ENCODE assay signal across 18 cellular contexts in the genomic region with DNA sequence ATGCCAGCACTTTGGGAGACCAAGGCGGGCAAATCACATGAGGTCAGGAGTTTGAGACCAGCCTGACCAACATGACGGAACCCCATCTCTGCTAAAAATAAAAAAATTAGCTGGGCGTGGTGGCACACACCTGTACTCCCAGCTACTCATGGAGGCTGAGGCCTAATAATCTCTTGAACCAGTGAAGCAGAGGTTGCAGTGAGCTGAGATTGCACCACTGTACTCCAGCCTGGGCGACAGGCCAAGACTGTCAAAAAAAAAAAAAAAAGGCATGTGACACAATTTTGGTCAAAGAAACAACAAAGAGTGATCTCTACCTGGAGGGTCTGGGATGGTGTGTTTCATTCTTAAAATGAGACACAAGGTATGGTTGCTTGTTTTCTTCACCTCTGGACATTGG.
DNase-seq lines count a peak whose midpoint lies in the region; ATAC-seq and TF ChIP-seq lines count a peak whose summit lies in the region.
"Had no signal": no experiment of that assay in that cellular context is flagged by ENCODE, and none has a peak within 500 bp of the region (broad histone marks: within the 10 kb centered on the region; RNA-seq: fewer than 3 reads in every experiment).

No MANE protein-coding gene starts in this region.

- peaks cover 6% of the 10 kb centered on the region for H3K36me3 Mint-ChIP-seq in MCF 10A (ENCODE audit: insufficient read depth, unreplicated experiment)
- H3K36me3 Mint-ChIP-seq: CD4-positive, alpha-beta memory T cell had no signal

- H3K27me3 Mint-ChIP-seq in MCF 10A (ENCODE audit: insufficient read depth, unreplicated experiment): no peaks in the 10 kb centered on the region

- POLR2A ChIA-PET in MCF 10A (lab: Yijun Ruan, JAX): interaction anchor here (1.0 to 1.6 kb wide), 2 partner anchors 8 to 188 kb away, joined by 3 to 6 read pairs; partner anchors contain the start of gene HS3ST1

- H3K9me3 Mint-ChIP-seq in MCF 10A (ENCODE audit: unreplicated experiment): no peaks in the 10 kb centered on the region

- no peak overlapping the region for H4K8ac ChIP-seq in mesenchymal stem cell (ENCODE audit: low read length)

- H3K4me3 Mint-ChIP-seq in MCF 10A (ENCODE audit: unreplicated experiment): no peak overlapping the region
- H3K4me3 Mint-ChIP-seq: CD4-positive, alpha-beta memory T cell had no signal

- no peak overlapping the region for H2BK12ac ChIP-seq in mesenchymal stem cell (ENCODE audit: low read length in 2 of 2)

- no peak for ATAC-seq in HG03520 (IDR thresholded peaks at IDR 0.05; ENCODE audit: unreplicated experiment)
- ATAC-seq: A549 had no signal

- WGBS in mesenchymal stem cell: 93% methylated on average over 4 of the region's 4 CpGs

- peak overlapping the region; percentile 70 for H2AK5ac ChIP-seq in mesenchymal stem cell (ENCODE audit: low read length, severe bottlenecking)

- H3K9ac ChIP-seq in mesenchymal stem cell (ENCODE audit: low read length): no peak overlapping the region

- H3K36me3 ChIP-seq in breast epithelium: no peaks in the 10 kb centered on the region
- H3K36me3 ChIP-seq in mesenchymal stem cell (ENCODE audit: control insufficient read depth in 1 of 2, insufficient read depth in 2 of 2, low read depth in 1 of 2, low read length in 2 of 2): no peaks in the 10 kb centered on the region
- H3K36me3 ChIP-seq: HAP-1 had no signal

- H2BK5ac ChIP-seq in mesenchymal stem cell (ENCODE audit: low read depth, low read length, poor library complexity, severe bottlenecking): no peak overlapping the region

- H3K27me3 ChIP-seq in breast epithelium (no peaks in the 10 kb centered on the region), mesenchymal stem cell (ENCODE audit: control insufficient read depth in 1 of 2, insufficient read depth in 1 of 2, low read length in 2 of 2) (no peaks in the 10 kb centered on the region)

- no peak overlapping the region for H3K27ac ChIP-seq in breast epithelium
- peak overlapping the region; percentile 91 for H3K27ac ChIP-seq in epithelial cell of prostate
- H3K27ac ChIP-seq in mesenchymal stem cell (ENCODE audit: low read length, poor library complexity, severe bottlenecking): no peak overlapping the region
- H3K27ac ChIP-seq: A549 had no signal

- no peak overlapping the region for H3K18ac ChIP-seq in mesenchymal stem cell (ENCODE audit: low read depth in 1 of 2, low read length in 2 of 2)

- H3K4me1 ChIP-seq in breast epithelium (peaks cover 0 to 3% of the 10 kb centered on the region in 2 donors), mesenchymal stem cell (ENCODE audit: control insufficient read depth, insufficient read depth, low read depth, low read length) (no peaks in the 10 kb centered on the region)
- H3K4me1 ChIP-seq: HAP-1 had no signal

- no peaks in the 10 kb centered on the region for H3K79me1 ChIP-seq in mesenchymal stem cell (replicated peaks; ENCODE audit: low read length, poor library complexity, severe bottlenecking)

- H3K23ac ChIP-seq in mesenchymal stem cell (ENCODE audit: low read length in 2 of 2): no peak overlapping the region

- DNase-seq in MCF 10A (ENCODE audit: unreplicated experiment) (peak; percentile 39), breast epithelium (ENCODE audit: low spot score in 2 of 2) (no peak), epithelial cell of prostate (ENCODE audit: low read depth, low spot score) (no peak), mesenchymal stem cell (no peak), LoVo (ENCODE audit: low spot score) (no peak), NCI-H82 treated with DMSO at 0.1 percent for 48 hours (lab: John Stamatoyannopoulos, UW; ENCODE audit: unreplicated experiment) (no peak)
- DNase-seq: 8988T; ACHN; C1 segment of cervical spinal cord; CD4-positive, alpha-beta memory T cell; COR-L47; DMS153; DMS79 treated with DMSO at 0.1 percent for 48 hours; GF-D8; GOT3 had no signal

- H3K14ac ChIP-seq in mesenchymal stem cell (ENCODE audit: low read length in 2 of 2): no peak overlapping the region

- intact Hi-C loops in MCF 10A (cut with micrococcal nuclease): no loop called here
- intact Hi-C loops in breast epithelium (cut with DNase I; ENCODE audit: low total_unique reads): no loop called here

- no peak for TF ChIP-seq POLR2A in breast epithelium (IDR thresholded peaks at IDR 0.05)

- H2AFZ ChIP-seq in mesenchymal stem cell (ENCODE audit: low read depth, low read length): no peak overlapping the region

- H3K4me3 ChIP-seq in breast epithelium (no peak overlapping the region), mesenchymal stem cell (ENCODE audit: insufficient read depth in 1 of 2, low read depth in 1 of 2, low read length in 2 of 2) (no peak overlapping the region)
- H3K4me3 ChIP-seq: A549, HAP-1 had no signal

- H3K4me2 ChIP-seq in mesenchymal stem cell (ENCODE audit: low read length, poor library complexity, severe bottlenecking): no peak overlapping the region
- H3K4me2 ChIP-seq: A549 had no signal

- H2BK120ac ChIP-seq in mesenchymal stem cell (ENCODE audit: low read depth, low read length): no peak overlapping the region

- CTCF ChIA-PET in MCF 10A (lab: Yijun Ruan, JAX): interaction anchor here (0.6 kb wide), 1 partner anchor 144 kb away, joined by 3 read pairs; no protein-coding TSS in a partner anchor

- peak overlapping the region; percentile 13 for H3K27ac Mint-ChIP-seq in MCF 10A (ENCODE audit: low read depth, unreplicated experiment)
- H3K27ac Mint-ChIP-seq: CD4-positive, alpha-beta memory T cell had no signal

- BruUV-seq in MCF 10A (replicated peaks; lab: Mats Ljungman, UMichigan): no TSS peak

- TF ChIP-seq CTCF in MCF 10A (IDR thresholded peaks at IDR 0.05; ENCODE audit: unreplicated experiment): no peak
- TF ChIP-seq CTCF in breast epithelium (IDR thresholded peaks at IDR 0.05): no peak

- H3K9me3 ChIP-seq in breast epithelium (no peaks in the 10 kb centered on the region), mesenchymal stem cell (ENCODE audit: control insufficient read depth, low read length) (no peaks in the 10 kb centered on the region)
- H3K9me3 ChIP-seq: A549, HAP-1 had no signal

- H2BK15ac ChIP-seq in mesenchymal stem cell (ENCODE audit: low read depth, poor library complexity, severe bottlenecking): no peak overlapping the region

- no peak overlapping the region for H4K91ac ChIP-seq in mesenchymal stem cell (ENCODE audit: low read length)

- no peak overlapping the region for H3K4ac ChIP-seq in mesenchymal stem cell (ENCODE audit: low read depth in 1 of 2, low read length in 2 of 2)

- peaks cover 33% of the 10 kb centered on the region for H3K4me1 Mint-ChIP-seq in MCF 10A (ENCODE audit: insufficient read depth, unreplicated experiment)
- H3K4me1 Mint-ChIP-seq: CD4-positive, alpha-beta memory T cell had no signal
